8 cellular contexts compared by ENCODE assay signal in the genomic region with DNA sequence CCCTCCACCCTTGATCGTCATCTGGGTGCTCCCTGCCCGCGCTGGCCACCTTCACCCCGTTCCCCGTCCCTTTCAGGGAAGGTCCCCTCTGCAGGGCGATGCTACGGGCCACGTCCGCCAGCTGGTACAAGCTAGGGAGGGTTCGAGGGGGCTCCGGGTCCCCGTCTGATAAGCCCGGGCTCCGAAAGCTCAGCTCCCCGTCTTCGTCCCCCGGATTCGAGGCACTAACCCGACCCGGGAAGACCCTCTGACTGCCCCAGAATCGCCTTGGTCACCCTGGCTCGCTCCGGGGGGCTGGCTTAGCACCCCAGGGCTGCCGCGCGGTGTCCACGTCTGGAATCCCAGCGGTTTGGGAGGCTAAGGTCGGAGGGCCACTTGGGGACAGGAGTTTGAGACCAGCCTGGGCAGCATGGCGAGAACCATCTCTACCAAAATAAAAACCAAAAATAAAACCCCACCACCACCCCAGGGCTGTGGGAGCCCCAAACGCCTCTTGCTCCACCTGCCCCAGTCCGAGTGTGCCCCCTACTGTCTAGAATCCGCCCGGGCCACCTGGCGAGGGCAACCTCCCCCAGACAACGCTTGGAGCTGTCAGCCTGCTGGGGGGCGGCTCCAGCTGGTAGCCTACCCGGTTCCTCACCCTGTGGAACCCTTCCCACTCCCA. TPM values are rescaled to one million over a fixed set of nuclear protein-coding genes. Genes with fewer than 3 reads are reported as not detected.
DNase-seq lines count a peak whose midpoint lies in the region; ATAC-seq and TF ChIP-seq lines count a peak whose summit lies in the region.

No MANE protein-coding gene starts in this region.

- no TSS peak for BruUV-seq in OCI-LY7 (replicated peaks; lab: Mats Ljungman, UMichigan)

- H3K4me1 ChIP-seq in OCI-LY7 (ENCODE audit: insufficient read depth, low read length, poor library complexity, severe bottlenecking) (peaks cover 57% of the 10 kb centered on the region), tibial nerve (peaks cover 0 to 43% (median 27%) of the 10 kb centered on the region in 4 donors)

- peaks cover 38% of the 10 kb centered on the region for H3K27me3 Mint-ChIP-seq in activated T-helper 1 cell treated with anti-CD3 and anti-CD28 coated beads, Interleukin-12 subunit alpha, Interleukin-12 subunit beta, Interleukin-2, Interleukin-4 antibody, amounts not matched to agents 30 ng/mL and 10 ng/mL and 1 ng/mL, durations not matched to agents 14 hours and 24 hours and 36 hours (ENCODE audit: insufficient read depth)

- TF ChIP-seq EP300 in tibial nerve (IDR thresholded peaks at IDR 0.05), result no peak

- no peaks in the 10 kb centered on the region for H3K27me3 ChIP-seq in tibial nerve

- CTCF ChIA-PET in OCI-LY7 (lab: Charles Lee; ENCODE audit: unreplicated experiment), result interaction anchor here (0.5 to 2.6 kb wide), 3 partner anchors 52 to 87 kb away, joined by 3 to 11 read pairs (median 5); no protein-coding TSS in a partner anchor

- H3K9me2 ChIP-seq in OCI-LY7 (ENCODE audit: insufficient read depth, low read length), result no peaks in the 10 kb centered on the region

- peak overlapping the region; percentile 79 for H3K27ac ChIP-seq in OCI-LY7 (ENCODE audit: low read depth, low read length, poor library complexity, severe bottlenecking)
- H3K27ac ChIP-seq in tibial nerve, result peak overlapping the region; percentile 88 to 98 (median 96)

- TF ChIP-seq CTCF in OCI-LY7 (conservative IDR thresholded peaks at IDR 0.05; ENCODE audit: low read length) (peak; percentile 92), fibroblast of villous mesenchyme (IDR thresholded peaks at IDR 0.05; ENCODE audit: insufficient read depth, low read depth, low read length) (peak; percentile 68), omental fat pad (IDR thresholded peaks at IDR 0.05) (no peak), tibial nerve (IDR thresholded peaks at IDR 0.05) (peak; percentile 56 to 75 (median 62))

- H3K4me3 ChIP-seq in OCI-LY7 (ENCODE audit: low read depth, low read length, poor library complexity, severe bottlenecking) (peak overlapping the region; percentile 80), fibroblast of villous mesenchyme (ENCODE audit: low read depth, low read length) (peak overlapping the region; percentile 72), tibial nerve (peak overlapping the region; percentile 76 to 82 (median 80))

- H2AFZ ChIP-seq in OCI-LY7 (ENCODE audit: low read length), result peak overlapping the region; percentile 33; the same call in 1 of the 2 replicates

- DNase-seq in NCI-H2107 treated with DMSO at 0.1 percent for 48 hours (lab: John Stamatoyannopoulos, UW; ENCODE audit: unreplicated experiment), result peak; percentile 40
- no peak for DNase-seq in NCI-H2107 (lab: John Stamatoyannopoulos, UW)
- peak; percentile 77 for DNase-seq in OCI-LY7 (ENCODE audit: low spot score)
- DNase-seq in activated T-helper 1 cell treated with anti-CD3 and anti-CD28 coated beads, Interleukin-12 subunit alpha, Interleukin-12 subunit beta, Interleukin-2, Interleukin-4 antibody, amounts not matched to agents 30 ng/mL and 10 ng/mL and 1 ng/mL, durations not matched to agents 14 hours and 24 hours and 36 hours (ENCODE audit: low spot score), result peak; percentile 62
- DNase-seq in fibroblast of villous mesenchyme (ENCODE audit: low read depth), result peak; percentile 43
- DNase-seq in omental fat pad (ENCODE audit: low spot score), result peak; percentile 42
- DNase-seq in tibial nerve (ENCODE audit: low spot score in 2 of 2), result peak in 1 of 2 donors; percentile 68
- DNase-seq in NCI-H1092 treated with DMSO at 0.1 percent for 48 hours (lab: John Stamatoyannopoulos, UW), result no peak

- H3K9me3 Mint-ChIP-seq in activated T-helper 1 cell treated with anti-CD3 and anti-CD28 coated beads, Interleukin-12 subunit alpha, Interleukin-12 subunit beta, Interleukin-2, Interleukin-4 antibody, amounts not matched to agents 30 ng/mL and 10 ng/mL and 1 ng/mL, durations not matched to agents 14 hours and 24 hours and 36 hours, result no peaks in the 10 kb centered on the region

- peaks cover 16% of the 10 kb centered on the region for H3K4me1 Mint-ChIP-seq in activated T-helper 1 cell treated with anti-CD3 and anti-CD28 coated beads, Interleukin-12 subunit alpha, Interleukin-12 subunit beta, Interleukin-2, Interleukin-4 antibody, amounts not matched to agents 30 ng/mL and 10 ng/mL and 1 ng/mL, durations not matched to agents 14 hours and 24 hours and 36 hours (ENCODE audit: low read depth)

- H3K36me3 ChIP-seq in OCI-LY7 (ENCODE audit: insufficient read depth, low read length), result peaks cover 1% of the 10 kb centered on the region; the same call in 1 of the 2 replicates
- peaks cover 0 to 6% (median 0%) of the 10 kb centered on the region in 3 donors for H3K36me3 ChIP-seq in tibial nerve

- peak overlapping the region; percentile 78 for H3K4me3 Mint-ChIP-seq in activated T-helper 1 cell treated with anti-CD3 and anti-CD28 coated beads, Interleukin-12 subunit alpha, Interleukin-12 subunit beta, Interleukin-2, Interleukin-4 antibody, amounts not matched to agents 30 ng/mL and 10 ng/mL and 1 ng/mL, durations not matched to agents 14 hours and 24 hours and 36 hours

- no peaks in the 10 kb centered on the region for H3K79me2 ChIP-seq in OCI-LY7 (ENCODE audit: insufficient read depth, low read depth, low read length)

- H3K36me3 Mint-ChIP-seq in activated T-helper 1 cell treated with anti-CD3 and anti-CD28 coated beads, Interleukin-12 subunit alpha, Interleukin-12 subunit beta, Interleukin-2, Interleukin-4 antibody, amounts not matched to agents 30 ng/mL and 10 ng/mL and 1 ng/mL, durations not matched to agents 14 hours and 24 hours and 36 hours (ENCODE audit: low read depth), result no peaks in the 10 kb centered on the region

- H3K27ac Mint-ChIP-seq in activated T-helper 1 cell treated with anti-CD3 and anti-CD28 coated beads, Interleukin-12 subunit alpha, Interleukin-12 subunit beta, Interleukin-2, Interleukin-4 antibody, amounts not matched to agents 30 ng/mL and 10 ng/mL and 1 ng/mL, durations not matched to agents 14 hours and 24 hours and 36 hours, result peak overlapping the region; percentile 86

- intact Hi-C loops in OCI-LY7 (cut with micrococcal nuclease; ENCODE audit: unreplicated experiment), result loop anchor here (1.0 to 5.0 kb wide), 2 partner anchors 55 to 112 kb away; a partner anchor contains a TSS
- intact Hi-C loops in activated T-helper 1 cell treated with anti-CD3 and anti-CD28 coated beads, Interleukin-12 subunit alpha, Interleukin-12 subunit beta, Interleukin-2, Interleukin-4 antibody, amounts not matched to agents 30 ng/mL and 10 ng/mL and 1 ng/mL, durations not matched to agents 14 hours and 24 hours and 36 hours (cut with micrococcal nuclease), result loop anchor here (1.0 to 5.0 kb wide), 3 partner anchors 55 to 372 kb away; no protein-coding TSS in a partner anchor

- no peaks in the 10 kb centered on the region for H4K20me1 ChIP-seq in OCI-LY7 (ENCODE audit: insufficient read depth, low read length)

- no peak for TF ChIP-seq POLR2A in tibial nerve (IDR thresholded peaks at IDR 0.05)

- H3K9me3 ChIP-seq in OCI-LY7 (ENCODE audit: low read length) (no peaks in the 10 kb centered on the region), tibial nerve (no peaks in the 10 kb centered on the region)

- WGBS in tibial nerve, 2 donors, result 4 to 6% methylated on average over 35 to 37 of the region's 38 CpGs

- ATAC-seq in omental fat pad (ENCODE audit: low FRiP score), result peak; percentile 1

- POLR2A ChIA-PET in OCI-LY7 (lab: Charles Lee), result interaction anchor here (0.7 to 1.4 kb wide), 2 partner anchors 32 to 56 kb away, joined by 4 to 6 read pairs; no protein-coding TSS in a partner anchor

- H3K4me2 ChIP-seq in OCI-LY7 (ENCODE audit: low read length), result peak overlapping the region; percentile 91

RNA-seq across cellular contexts. Expression of a gene that starts 1.1 kb away (rescaled TPM):
- 9.2 and 16.7 TPM in 2 replicates for total RNA-seq in OCI-LY7 (2014; rRNA removed; shearing (Covaris generic))
- total RNA-seq in OCI-LY7 (2022) (16.6 and 17.1 TPM in 2 replicates), fibroblast of villous mesenchyme (3.5 and 8.6 TPM in 2 replicates), omental fat pad (10 to 100 TPM; 21.0 to 39.9 (median 23.1) TPM), tibial nerve (10 to 100 TPM; 10.3 to 26.1 (median 14.1) TPM)
- 1.7 and 2.5 TPM in 2 replicates for total RNA-seq in activated T-helper 1 cell treated with anti-CD3 and anti-CD28 coated beads, Interleukin-12 subunit alpha, Interleukin-12 subunit beta, Interleukin-2, Interleukin-4 antibody, amounts not matched to agents 30 ng/mL and 10 ng/mL and 1 ng/mL, durations not matched to agents 14 hours and 24 hours and 36 hours

RNA-seq across cellular contexts. Expression of a gene that starts 15.8 kb away (rescaled TPM):
- total RNA-seq in OCI-LY7 (2014; rRNA removed; shearing (Covaris generic)), result 0.19 and 0.31 TPM in 2 replicates
- total RNA-seq in OCI-LY7 (2022), result 0.29 and 0.41 TPM in 2 replicates
- total RNA-seq in activated T-helper 1 cell treated with anti-CD3 and anti-CD28 coated beads, Interleukin-12 subunit alpha, Interleukin-12 subunit beta, Interleukin-2, Interleukin-4 antibody, amounts not matched to agents 30 ng/mL and 10 ng/mL and 1 ng/mL, durations not matched to agents 14 hours and 24 hours and 36 hours, result 7.3 and 9.3 TPM in 2 replicates
- total RNA-seq in fibroblast of villous mesenchyme, result 0.64 and 1.3 TPM in 2 replicates
- 10 to 100 TPM in 3 of 4 donors, 1 to 10 TPM in 1; 7.2 to 43.0 (median 18.8) TPM for total RNA-seq in omental fat pad
- 10 to 100 TPM in 3 of 4 donors, 1 to 10 TPM in 1; 7.1 to 30.6 (median 21.7) TPM for total RNA-seq in tibial nerve

RNA-seq across cellular contexts. Expression of a gene that starts 19.9 kb away (rescaled TPM):
- total RNA-seq in OCI-LY7 (2014; rRNA removed; shearing (Covaris generic)), result 0.82 and 3.2 TPM in 2 replicates
- total RNA-seq in OCI-LY7 (2022) (0.59 and 1.2 TPM in 2 replicates), fibroblast of villous mesenchyme (7.4 and 9.1 TPM in 2 replicates), omental fat pad (10 to 100 TPM; 26.5 to 60.5 (median 35.6) TPM), tibial nerve (10 to 100 TPM; 17.6 to 59.1 (median 57.3) TPM)
- 6.8 and 7.4 TPM in 2 replicates for total RNA-seq in activated T-helper 1 cell treated with anti-CD3 and anti-CD28 coated beads, Interleukin-12 subunit alpha, Interleukin-12 subunit beta, Interleukin-2, Interleukin-4 antibody, amounts not matched to agents 30 ng/mL and 10 ng/mL and 1 ng/mL, durations not matched to agents 14 hours and 24 hours and 36 hours

RNA-seq across cellular contexts. Expression of a gene that starts 54.9 kb away (rescaled TPM):
- 108 and 162 TPM in 2 replicates for total RNA-seq in OCI-LY7 (2014; rRNA removed; shearing (Covaris generic))
- total RNA-seq in OCI-LY7 (2022) (404 and 427 TPM in 2 replicates), fibroblast of villous mesenchyme (107 and 117 TPM in 2 replicates), omental fat pad (100 to 1,000 TPM; 146 to 215 (median 183) TPM), tibial nerve (100 to 1,000 TPM; 176 to 235 (median 194) TPM)
- total RNA-seq in activated T-helper 1 cell treated with anti-CD3 and anti-CD28 coated beads, Interleukin-12 subunit alpha, Interleukin-12 subunit beta, Interleukin-2, Interleukin-4 antibody, amounts not matched to agents 30 ng/mL and 10 ng/mL and 1 ng/mL, durations not matched to agents 14 hours and 24 hours and 36 hours, result 405 and 410 TPM in 2 replicates

Comparison
In these comparisons a context has a peak if more than half of its experiments do, and no peak if none do; other contexts are left out.
1. DNase-seq: peak in NCI-H2107 treated with DMSO at 0.1 percent for 48 hours (single experiment), OCI-LY7 (single experiment), activated T-helper 1 cell treated with anti-CD3 and anti-CD28 coated beads, Interleukin-12 subunit alpha, Interleukin-12 subunit beta, Interleukin-2, Interleukin-4 antibody, amounts not matched to agents 30 ng/mL and 10 ng/mL and 1 ng/mL, durations not matched to agents 14 hours and 24 hours and 36 hours (single experiment), fibroblast of villous mesenchyme (single experiment) and omental fat pad (single experiment); none in NCI-H2107 (single experiment) and NCI-H1092 treated with DMSO at 0.1 percent for 48 hours (single experiment).
2. CTCF ChIP-seq: peak in OCI-LY7 (single experiment), fibroblast of villous mesenchyme (single experiment) and tibial nerve (5 of 5); none in omental fat pad (0 of 3).
3. Peak in every context shown above with its lines, with median percentiles within 50 percentile points of each other: H3K4me3 ChIP-seq.